Comparison of ENCODE assay signal across 22 cellular contexts in genomic region chr22:19973551-19974183, GRCh38. TPM values are rescaled to one million over a fixed set of nuclear protein-coding genes. Genes with fewer than 3 reads are reported as not detected.
"Had no signal": no experiment of that assay in that cellular context is flagged by ENCODE, and none has a peak within 500 bp of the region (broad histone marks: within the 10 kb centered on the region; RNA-seq: fewer than 3 reads in every experiment).

No MANE protein-coding gene starts in this region.

- H3K27me3 Mint-ChIP-seq: activated CD4-positive, alpha-beta T cell treated with anti-CD3 and anti-CD28 coated beads, Interleukin-2, amount 10 ng/mL, durations not matched to agents 7 days and 5 days; activated CD8-positive, alpha-beta memory T cell treated with anti-CD3 and anti-CD28 coated beads, Interleukin-2, amount 10 ng/mL, durations not matched to agents 7 days and 5 days; activated CD8-positive, alpha-beta T cell treated with anti-CD3 and anti-CD28 coated beads for 36 hours; activated naive CD8-positive, alpha-beta T cell had no signal

- H3K27ac Mint-ChIP-seq: activated CD4-positive, alpha-beta T cell treated with anti-CD3 and anti-CD28 coated beads, Interleukin-2, amount 10 ng/mL, durations not matched to agents 7 days and 5 days; activated CD8-positive, alpha-beta memory T cell treated with anti-CD3 and anti-CD28 coated beads, Interleukin-2, amount 10 ng/mL, durations not matched to agents 7 days and 5 days; activated CD8-positive, alpha-beta T cell treated with anti-CD3 and anti-CD28 coated beads for 36 hours; activated naive CD8-positive, alpha-beta T cell; memory B cell; nephron progenitor cell; stimulated activated naive B cell treated with anti-CD40 and anti-IgM and Interleukin-4, amounts not matched to agents 10 μg/mL and 1 μg/mL and 100 μg/mL, for 72 hours had no signal

- H3K4me3 ChIP-seq: adrenal gland, ascending aorta, gastrocnemius medialis, sigmoid colon, smooth muscle cell, uterus had no signal

- H3K27me3 ChIP-seq: adrenal gland, ascending aorta, brain microvascular endothelial cell, gastrocnemius medialis, sigmoid colon, testis, uterus had no signal

- H3K4me3 Mint-ChIP-seq: activated CD4-positive, alpha-beta T cell treated with anti-CD3 and anti-CD28 coated beads, Interleukin-2, amount 10 ng/mL, durations not matched to agents 7 days and 5 days; activated CD8-positive, alpha-beta memory T cell treated with anti-CD3 and anti-CD28 coated beads, Interleukin-2, amount 10 ng/mL, durations not matched to agents 7 days and 5 days; activated CD8-positive, alpha-beta T cell treated with anti-CD3 and anti-CD28 coated beads for 36 hours; activated naive CD8-positive, alpha-beta T cell; memory B cell; nephron progenitor cell; stimulated activated naive B cell treated with anti-CD40 and anti-IgM and Interleukin-4, amounts not matched to agents 10 μg/mL and 1 μg/mL and 100 μg/mL, for 72 hours had no signal

- DNase-seq: activated CD4-positive, CD25-positive, alpha-beta regulatory T cell treated with anti-CD3 and anti-CD28 coated beads, Interleukin-2, amount 50 U/mL, for 72 hours; activated gamma-delta T cell treated with Interleukin-2 at 50 U/mL for 16 hours; central memory CD4-positive, alpha-beta T cell; effector memory CD4-positive, alpha-beta T cell; gastrocnemius medialis; hippocampal formation; sigmoid colon; stimulated activated CD8-positive, alpha-beta memory T cell treated with anti-CD3 and anti-CD28 coated beads, Interleukin-4, amount 100 ng/mL, for 48 hours; stimulated activated naive B cell treated with anti-CD40 and anti-IgM and Interleukin-4, amounts not matched to agents 10 μg/mL and 1 μg/mL and 100 μg/mL, for 72 hours; uterus had no signal

- H3K9me3 ChIP-seq: adrenal gland, ascending aorta, gastrocnemius medialis, sigmoid colon, testis, uterus had no signal

- H3K36me3 Mint-ChIP-seq: activated naive CD8-positive, alpha-beta T cell; memory B cell had no signal

- H3K4me2 ChIP-seq: smooth muscle cell had no signal

- H3K36me3 ChIP-seq: uterus had no signal

- H3K27ac ChIP-seq: adrenal gland, brain microvascular endothelial cell, gastrocnemius medialis, testis, uterus, VCaP had no signal

- H3K4me1 ChIP-seq: testis, uterus had no signal

- H3K9me3 Mint-ChIP-seq: activated CD4-positive, alpha-beta T cell treated with anti-CD3 and anti-CD28 coated beads, Interleukin-2, amount 10 ng/mL, durations not matched to agents 7 days and 5 days; activated CD8-positive, alpha-beta T cell treated with anti-CD3 and anti-CD28 coated beads for 36 hours; memory B cell; nephron progenitor cell; stimulated activated naive B cell treated with anti-CD40 and anti-IgM and Interleukin-4, amounts not matched to agents 10 μg/mL and 1 μg/mL and 100 μg/mL, for 72 hours had no signal

RNA-seq across cellular contexts. Expression of gene TXNRD2, which starts 32.0 kb away (rescaled TPM):
- total RNA-seq: smooth muscle cell had no signal
